Comparison of ENCODE assay signal across 15 cellular contexts in the genomic region with DNA sequence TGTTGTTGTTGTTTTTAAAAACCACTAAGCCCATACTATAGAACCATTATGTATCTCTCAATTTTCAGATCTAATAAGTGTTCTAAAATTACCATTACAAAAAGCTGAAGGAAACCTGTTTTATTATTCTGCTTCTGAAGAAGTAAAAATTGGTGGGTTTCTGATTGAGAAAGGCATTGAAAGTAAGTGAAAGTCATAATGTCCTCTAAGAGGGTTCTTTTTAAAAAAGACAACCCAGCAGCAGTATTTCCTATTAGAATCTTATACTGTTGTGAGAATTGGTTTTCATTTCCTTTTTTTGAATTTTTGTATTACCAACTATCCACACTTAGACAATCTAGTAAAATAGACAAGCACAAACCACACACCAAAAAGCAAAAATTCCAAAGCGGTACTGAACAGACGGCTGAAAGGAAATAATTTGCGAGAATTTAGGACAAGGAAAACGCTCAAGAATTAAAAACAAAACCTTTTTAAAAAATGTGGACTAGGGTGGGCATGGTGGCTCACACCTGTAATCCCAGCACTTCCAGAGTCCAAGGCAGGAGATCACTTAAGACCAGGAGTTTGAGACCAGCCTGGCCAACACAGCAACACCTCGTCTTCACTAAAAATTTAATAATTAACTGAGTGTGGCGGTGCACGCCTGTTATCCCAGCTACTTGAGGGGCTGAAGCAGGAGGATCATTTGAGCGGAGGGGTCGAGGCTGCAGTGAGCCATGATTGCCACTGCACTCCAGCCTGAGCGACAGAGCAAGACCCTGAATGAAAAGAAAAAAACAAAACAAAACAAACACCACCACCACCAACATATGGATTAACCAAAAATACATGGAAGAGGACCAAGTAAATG.
A peak's percentile ranks its signal among the peaks of the same experiment; 100 is the strongest.
DNase-seq lines count a peak whose midpoint lies in the region; ATAC-seq and TF ChIP-seq lines count a peak whose summit lies in the region.
"Had no signal": no experiment of that assay in that cellular context is flagged by ENCODE, and none has a peak within 500 bp of the region (broad histone marks: within the 10 kb centered on the region; RNA-seq: fewer than 3 reads in every experiment).

No MANE protein-coding gene starts in this region.

- H3K9me3 Mint-ChIP-seq in H9, result 0 out of 5 replicates have a peak, but pooled peaks cover 0 to 2% of the 10 kb centered on the region in 2 experiments
- no peaks in the 10 kb centered on the region for H3K9me3 Mint-ChIP-seq in activated T-cell treated with anti-CD3 and anti-CD28 coated beads, Interleukin-2, amount 50 U/mL, for 24 hours
- H3K9me3 Mint-ChIP-seq: stimulated activated effector memory CD8-positive, alpha-beta T cell treated with anti-CD3 and anti-CD28 coated beads, Interleukin-12 subunit alpha, Interleukin-12 subunit beta, amount 100 ng/mL, for 72 hours had no signal

- H2BK15ac ChIP-seq in H9 (ENCODE audit: low read depth, low read length), result no peak overlapping the region

- no peak overlapping the region for H4K91ac ChIP-seq in H9 (ENCODE audit: insufficient read length, low read depth, low read length)

- DNase-seq in H9 (no peak), DMS153 treated with DMSO at 0.1 percent for 48 hours (lab: John Stamatoyannopoulos, UW; ENCODE audit: unreplicated experiment) (no peak)
- DNase-seq in activated T-cell treated with anti-CD3 and anti-CD28 coated beads, Interleukin-2, amount 50 U/mL, for 24 hours, result no peak
- DNase-seq: activated CD8-positive, alpha-beta T cell treated with anti-CD3 and anti-CD28 coated beads for 36 hours; aorta; NCI-H1694; NCI-H446 treated with DMSO at 0.1 percent for 48 hours had no signal

- H3K9ac ChIP-seq in H9 (ENCODE audit: extremely low read depth, insufficient read length, low read length) (no peak overlapping the region), OCI-LY3 (ENCODE audit: low read length) (no peak overlapping the region), neural cell (ENCODE audit: low read length) (no peak overlapping the region)
- H3K9ac ChIP-seq: BLaER1 had no signal

- H3K27ac ChIP-seq in H9 (ENCODE audit: insufficient read length, low read depth, low read length) (no peak overlapping the region), OCI-LY3 (ENCODE audit: low read length) (no peak overlapping the region), neural cell (ENCODE audit: low read length) (peak overlapping the region; percentile 5)
- H3K27ac ChIP-seq: BLaER1, coronary artery, epithelial cell of prostate had no signal

- no peaks in the 10 kb centered on the region for H3K9me2 ChIP-seq in neural cell (ENCODE audit: insufficient read depth, low read length)

- H3K4me2 ChIP-seq in H9 (ENCODE audit: insufficient read depth, insufficient read length, low read length) (no peak overlapping the region), OCI-LY3 (ENCODE audit: low read length) (peak overlapping the region; percentile 55), neural cell (ENCODE audit: low read length) (no peak overlapping the region)
- H3K4me2 ChIP-seq: BLaER1 had no signal

- peak overlapping the region; percentile 70 to 90 (median 82); a peak in 6 of 7 replicates for H3K27ac Mint-ChIP-seq in H9
- H3K27ac Mint-ChIP-seq in activated T-cell treated with anti-CD3 and anti-CD28 coated beads, Interleukin-2, amount 50 U/mL, for 24 hours, result no peak overlapping the region
- H3K27ac Mint-ChIP-seq: activated CD8-positive, alpha-beta T cell treated with anti-CD3 and anti-CD28 coated beads for 36 hours; stimulated activated effector memory CD8-positive, alpha-beta T cell treated with anti-CD3 and anti-CD28 coated beads, Interleukin-12 subunit alpha, Interleukin-12 subunit beta, amount 100 ng/mL, for 72 hours had no signal

- H2BK20ac ChIP-seq in H9 (ENCODE audit: low read depth, low read length, poor library complexity, severe bottlenecking), result no peak overlapping the region

- H3K23ac ChIP-seq in H9 (ENCODE audit: insufficient read length, low read depth, low read length), result no peak overlapping the region

- TF ChIP-seq RAD21 in neural cell (conservative IDR thresholded peaks at IDR 0.05), result no peak

- no peak for TF ChIP-seq EP300 in neural cell (conservative IDR thresholded peaks at IDR 0.05; ENCODE audit: poor library complexity, severe bottlenecking)

- H3K9me3 ChIP-seq in H9 (ENCODE audit: control insufficient read depth, low read depth, low read length) (no peaks in the 10 kb centered on the region), OCI-LY3 (ENCODE audit: insufficient read depth, low read length) (no peaks in the 10 kb centered on the region), neural cell (ENCODE audit: low read length) (no peaks in the 10 kb centered on the region)

- no peak overlapping the region for H3K56ac ChIP-seq in H9 (ENCODE audit: insufficient read length, low read depth, low read length)

- H4K5ac ChIP-seq in H9 (ENCODE audit: insufficient read length, low read depth, low read length), result no peak overlapping the region

- TF ChIP-seq CTCF in H9 (conservative IDR thresholded peaks at IDR 0.05) (no peak), OCI-LY3 (IDR thresholded peaks at IDR 0.05; ENCODE audit: low read depth, low read length) (no peak), neural cell (IDR thresholded peaks at IDR 0.05; ENCODE audit: poor library complexity, severe bottlenecking) (no peak)

- no peak overlapping the region for H3K4ac ChIP-seq in H9 (ENCODE audit: low read depth, low read length)

- H4K8ac ChIP-seq in H9 (replicated peaks; ENCODE audit: insufficient read length, low read depth, low read length), result no peak overlapping the region

- H3K18ac ChIP-seq in H9 (ENCODE audit: insufficient read length, low read depth, low read length), result no peak overlapping the region

- no peak overlapping the region for H3K4me3 Mint-ChIP-seq in H9
- H3K4me3 Mint-ChIP-seq in activated T-cell treated with anti-CD3 and anti-CD28 coated beads, Interleukin-2, amount 50 U/mL, for 24 hours, result no peak overlapping the region
- H3K4me3 Mint-ChIP-seq: activated CD8-positive, alpha-beta T cell treated with anti-CD3 and anti-CD28 coated beads for 36 hours; stimulated activated effector memory CD8-positive, alpha-beta T cell treated with anti-CD3 and anti-CD28 coated beads, Interleukin-12 subunit alpha, Interleukin-12 subunit beta, amount 100 ng/mL, for 72 hours had no signal

- H2AFZ ChIP-seq in H9 (ENCODE audit: low read length), result no peak overlapping the region
- no peak overlapping the region for H2AFZ ChIP-seq in OCI-LY3 (ENCODE audit: low read depth, low read length)
- no peak overlapping the region for H2AFZ ChIP-seq in neural cell (ENCODE audit: low read depth, low read length)

- ATAC-seq in GM18517 (IDR thresholded peaks at IDR 0.05; ENCODE audit: unreplicated experiment) (peak; percentile 29), HG03520 (IDR thresholded peaks at IDR 0.05; ENCODE audit: unreplicated experiment) (no peak)
- ATAC-seq: activated CD8-positive, alpha-beta T cell treated with anti-CD3 and anti-CD28 coated beads for 36 hours; stimulated activated effector memory CD8-positive, alpha-beta T cell treated with anti-CD3 and anti-CD28 coated beads, Interleukin-12 subunit alpha, Interleukin-12 subunit beta, amount 100 ng/mL, for 72 hours had no signal

- H3K23me2 ChIP-seq in H9 (ENCODE audit: insufficient read length, low read depth, low read length, poor library complexity, severe bottlenecking), result no peaks in the 10 kb centered on the region

- H3F3A ChIP-seq in neural cell (ENCODE audit: insufficient read depth, low read length, poor library complexity, severe bottlenecking), result no peaks in the 10 kb centered on the region

- no peak overlapping the region for H2AK5ac ChIP-seq in H9 (ENCODE audit: insufficient read length, low read length)

- H3K4me1 ChIP-seq in H9 (ENCODE audit: insufficient read depth, low read length), result no peaks in the 10 kb centered on the region
- H3K4me1 ChIP-seq in OCI-LY3 (ENCODE audit: low read length), result peaks cover 29% of the 10 kb centered on the region

- H4K20me1 ChIP-seq in H9 (ENCODE audit: control insufficient read depth, insufficient read depth, insufficient read length) (no peaks in the 10 kb centered on the region), OCI-LY3 (ENCODE audit: insufficient read depth, low read length) (peaks cover 44% of the 10 kb centered on the region), neural cell (ENCODE audit: insufficient read depth) (no peaks in the 10 kb centered on the region)

- H3K79me1 ChIP-seq in H9 (ENCODE audit: insufficient read depth, low read depth, low read length, poor library complexity, severe bottlenecking), result peaks cover 10% of the 10 kb centered on the region

- peaks cover 11 to 18% of the 10 kb centered on the region in 2 experiments for H3K4me1 Mint-ChIP-seq in H9
- peaks cover 39% of the 10 kb centered on the region for H3K4me1 Mint-ChIP-seq in activated T-cell treated with anti-CD3 and anti-CD28 coated beads, Interleukin-2, amount 50 U/mL, for 24 hours (ENCODE audit: low read depth)

- peaks cover 12 to 19% (median 15%) of the 10 kb centered on the region in 3 experiments; a peak in 6 of 7 replicates for H3K36me3 Mint-ChIP-seq in H9 (ENCODE audit: insufficient read depth in 1 of 3, low read depth in 3 of 3)
- H3K36me3 Mint-ChIP-seq in activated T-cell treated with anti-CD3 and anti-CD28 coated beads, Interleukin-2, amount 50 U/mL, for 24 hours (ENCODE audit: low read depth), result peaks cover 48% of the 10 kb centered on the region

- no peak overlapping the region for H2BK12ac ChIP-seq in H9 (ENCODE audit: insufficient read length, low read depth, low read length)

- H3T11ph ChIP-seq in H9 (ENCODE audit: low read length), result no peak overlapping the region

- H3K14ac ChIP-seq in H9 (ENCODE audit: insufficient read depth, low read length), result no peak overlapping the region

- H3K27me3 Mint-ChIP-seq in H9 (ENCODE audit: low read depth), result no peaks in the 10 kb centered on the region
- H3K27me3 Mint-ChIP-seq in activated T-cell treated with anti-CD3 and anti-CD28 coated beads, Interleukin-2, amount 50 U/mL, for 24 hours, result no peaks in the 10 kb centered on the region
- H3K27me3 Mint-ChIP-seq: activated CD8-positive, alpha-beta T cell treated with anti-CD3 and anti-CD28 coated beads for 36 hours had no signal

- H3K79me2 ChIP-seq in H9 (ENCODE audit: insufficient read depth, low read length) (peaks cover 9% of the 10 kb centered on the region; the same call in 1 of the 2 replicates), OCI-LY3 (ENCODE audit: low read length) (peaks cover 55% of the 10 kb centered on the region), neural cell (replicated peaks; ENCODE audit: insufficient read depth, low read length) (peaks cover 54% of the 10 kb centered on the region)

- H3K27me3 ChIP-seq in H9 (ENCODE audit: insufficient read depth, low read length) (no peaks in the 10 kb centered on the region), OCI-LY3 (ENCODE audit: low read depth, low read length) (no peaks in the 10 kb centered on the region), neural cell (ENCODE audit: insufficient read depth, low read depth, low read length) (no peaks in the 10 kb centered on the region)
- H3K27me3 ChIP-seq: BLaER1 had no signal

- peaks cover 3% of the 10 kb centered on the region for H3K36me3 ChIP-seq in OCI-LY3 (replicated peaks; ENCODE audit: low read depth, low read length)
- H3K36me3 ChIP-seq in neural cell (ENCODE audit: insufficient read depth, low read length), result no peaks in the 10 kb centered on the region

- no CpG with 5 or more reads among the region's 10 CpGs for WGBS in H9 (ENCODE audit: extremely low coverage, insufficient read length, low lambda C conversion rate)

- no peak overlapping the region for H2BK5ac ChIP-seq in H9 (ENCODE audit: insufficient read length, low read length)

- no peak overlapping the region for H2BK120ac ChIP-seq in H9 (ENCODE audit: low read depth, low read length, poor library complexity, severe bottlenecking)

- peak overlapping the region; percentile 18; the same call in 1 of the 2 replicates for H3K4me3 ChIP-seq in OCI-LY3 (ENCODE audit: low read length)
- H3K4me3 ChIP-seq in neural cell (ENCODE audit: low read length), result no peak overlapping the region
- H3K4me3 ChIP-seq: BLaER1, coronary artery had no signal
